In the genomic region with DNA sequence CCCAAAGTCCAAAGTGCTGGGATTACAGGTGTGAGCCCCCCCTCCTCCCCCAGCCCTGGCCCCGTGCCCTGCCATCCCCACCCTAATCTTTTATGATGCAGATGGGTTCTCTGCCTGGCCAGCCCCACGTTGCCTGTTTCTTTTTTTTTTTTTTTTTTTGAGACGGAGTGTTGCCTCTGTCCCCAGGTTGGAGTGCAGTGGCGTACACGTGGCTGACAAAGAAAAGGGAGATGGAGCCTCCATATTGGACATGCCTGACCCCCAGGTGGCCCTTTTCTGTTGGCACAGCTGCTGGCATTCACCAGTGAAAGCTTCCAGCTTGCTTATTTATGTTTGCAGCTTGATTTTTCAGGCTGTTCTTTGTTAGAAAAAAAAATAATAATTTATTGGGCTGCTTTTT, we compare ENCODE assay signal across 15 cellular contexts.
"Had no signal": no experiment of that assay in that cellular context is flagged by ENCODE, and none has a peak within 500 bp of the region (broad histone marks: within the 10 kb centered on the region; RNA-seq: fewer than 3 reads in every experiment).

No MANE protein-coding gene starts in this region.

- DNase-seq: activated CD4-positive, alpha-beta T cell treated with anti-CD3 and anti-CD28 coated beads, Interleukin-2, amount 50 U/mL, for 1 hour; activated CD4-positive, CD25-positive, alpha-beta regulatory T cell; activated T-cell treated with anti-CD3 and anti-CD28 coated beads for 4 hours; aorta; esophagus squamous epithelium; foreskin fibroblast; left lung; nucleus accumbens; thyroid gland; uterus had no signal

- H3K36me3 ChIP-seq: breast epithelium, left lung, thyroid gland, uterus had no signal

- H3K27ac ChIP-seq: breast epithelium, esophagus squamous epithelium, left lung, right atrium auricular region, skin epidermis, thyroid gland, uterus had no signal

- ATAC-seq: activated T-helper 17 cell treated with anti-CD3 and anti-CD28 coated beads, Interleukin-2, amount 50 U/mL, for 72 hours; left lung; natural killer cell treated with Interleukin-12 subunit alpha and Interleukin-12 subunit beta and Interleukin-15 and Interleukin-18, amount 100 ng/mL, for 72 hours had no signal

- H3K4me3 ChIP-seq: breast epithelium, esophagus squamous epithelium, left lung, right atrium auricular region, skin epidermis, thyroid gland, uterus had no signal

- H3K9me3 ChIP-seq: breast epithelium, esophagus squamous epithelium, left lung, right atrium auricular region, thyroid gland, uterus had no signal

- H3K4me1 ChIP-seq: breast epithelium, esophagus squamous epithelium, left lung, right atrium auricular region, thyroid gland, uterus had no signal

- H3K27me3 ChIP-seq: breast epithelium, esophagus squamous epithelium, left lung, right atrium auricular region, thyroid gland, uterus had no signal
